In the genomic region with DNA sequence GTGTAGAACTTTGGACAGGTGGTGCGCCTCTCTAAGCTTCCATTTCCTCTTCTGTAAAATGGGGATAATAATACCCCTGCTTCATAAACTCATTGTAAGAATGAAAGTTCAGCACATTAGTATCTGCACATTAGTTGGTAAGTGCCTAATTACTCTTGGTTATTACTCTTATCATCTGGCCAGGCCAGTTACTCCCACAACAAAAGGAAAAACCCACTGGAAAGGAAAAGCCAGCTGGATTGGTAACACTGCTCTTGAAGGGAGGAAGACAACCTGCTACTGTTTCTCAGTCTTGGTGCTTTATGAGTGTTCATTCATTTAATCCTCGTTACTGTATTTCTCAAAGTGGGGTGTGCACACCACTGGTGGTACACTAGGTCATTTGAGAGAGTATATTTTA, we compare ENCODE assay signal across 32 cellular contexts.
"Had no signal": no experiment of that assay in that cellular context is flagged by ENCODE, and none has a peak within 500 bp of the region (broad histone marks: within the 10 kb centered on the region; RNA-seq: fewer than 3 reads in every experiment).

No MANE protein-coding gene starts in this region.

- H3K9me3 ChIP-seq: ascending aorta had no signal

- ATAC-seq: activated naive CD4-positive, alpha-beta T cell treated with anti-CD3 and anti-CD28 coated beads, Interleukin-2, amount 50 U/mL, for 72 hours; activated T-cell treated with anti-CD3 and anti-CD28 coated beads, Interleukin-2, amount 50 U/mL, for 4 hours; Right ventricle myocardium inferior had no signal

- H3K4me3 ChIP-seq: ascending aorta, cardiac muscle cell, PC-9 had no signal

- H3K27ac ChIP-seq: ascending aorta, cardiac muscle cell, PC-9, RWPE1, VCaP had no signal

- FAIRE-seq: RCC 7860 had no signal

- DNase-seq: activated B cell treated with CpG ODN at 0.5 μM for 24 hours; activated CD4-positive, alpha-beta memory T cell treated with anti-CD3 and anti-CD28 coated beads for 36 hours; activated CD4-positive, alpha-beta T cell treated with anti-CD3 and anti-CD28 coated beads for 4 hours; activated CD4-positive, alpha-beta T cell treated with anti-CD3 and anti-CD28 coated beads, Interleukin-2, amount 50 U/mL, for 1 hour; activated CD4-positive, CD25-positive, alpha-beta regulatory T cell treated with anti-CD3 and anti-CD28 coated beads, Interleukin-2, amount 50 U/mL, for 72 hours; activated CD8-positive, alpha-beta memory T cell treated with anti-CD3 and anti-CD28 coated beads, Interleukin-2, amount 50 U/mL, for 4 hours; activated gamma-delta T cell treated with Interleukin-2 at 50 U/mL for 16 hours; activated naive CD4-positive, alpha-beta T cell treated with anti-CD3 and anti-CD28 coated beads for 36 hours; activated T-cell treated with anti-CD3 and anti-CD28 coated beads for 4 hours; activated T-cell treated with anti-CD3 and anti-CD28 coated beads, Interleukin-2, amount 50 U/mL, for 4 hours; amygdala; NCI-H1105 treated with DMSO at 0.1 percent for 48 hours; NCI-H1436; NCI-H1694; NCI-H2029; NCI-H345; NCI-H524 treated with DMSO at 0.1 percent for 48 hours; NCI-H748 treated with DMSO at 0.1 percent for 48 hours; NK-92 treated with Interleukin-12 subunit alpha and Interleukin-12 subunit beta, amount 100 ng/mL, for 24 hours; PC-9; SIG-M5; SW 1271; T-helper 1 cell; T-helper 2 cell; T-helper 9 cell had no signal

- H3K4me2 ChIP-seq: PC-9 had no signal

- H3K27me3 ChIP-seq: ascending aorta, cardiac muscle cell had no signal

- H3K36me3 ChIP-seq: cardiac muscle cell had no signal

- H2AFZ ChIP-seq: PC-9 had no signal
